In the genomic region with DNA sequence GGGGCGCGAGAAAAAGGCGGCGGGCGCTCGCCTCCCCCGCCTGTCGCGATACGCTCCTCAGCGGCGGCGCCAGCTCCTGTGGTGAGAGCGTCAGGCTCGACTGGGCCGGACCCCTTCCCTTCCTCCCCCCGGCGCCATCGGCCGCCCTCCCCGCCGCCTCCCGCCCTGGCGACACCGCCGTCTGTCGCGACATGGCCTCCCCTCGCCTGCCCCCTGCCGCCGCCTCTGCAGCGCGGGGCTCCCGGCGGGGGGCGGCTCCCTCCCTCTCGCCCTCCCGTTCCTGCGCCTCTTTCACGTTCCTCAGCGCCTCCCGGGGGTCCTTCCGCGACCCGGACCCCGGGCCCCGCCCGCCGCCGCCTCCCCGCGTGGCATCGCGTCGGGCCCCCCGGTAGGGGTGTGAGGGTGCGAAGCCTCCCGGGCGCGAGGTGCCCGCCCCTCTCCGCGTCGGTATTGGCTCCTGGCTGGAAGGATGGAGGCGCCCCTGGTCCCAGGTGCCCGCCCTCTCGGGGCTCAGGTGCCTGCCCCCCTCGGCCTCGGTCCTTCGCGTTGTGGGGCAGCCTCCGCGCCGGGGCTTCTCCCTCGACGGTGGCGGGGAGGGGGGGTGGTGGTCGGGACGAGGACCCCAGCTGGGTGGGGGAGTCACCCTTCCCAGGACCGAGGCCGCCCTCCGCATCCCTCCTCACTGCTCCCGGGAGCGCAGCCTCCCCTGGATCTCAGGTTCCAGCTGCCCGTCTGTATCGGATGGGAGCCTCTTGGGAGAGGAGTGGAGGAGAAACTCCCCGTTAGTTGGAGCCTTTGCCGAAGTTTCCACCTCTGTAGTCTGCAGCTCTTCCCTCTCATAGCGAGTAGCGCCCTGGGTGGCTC, we compare ENCODE assay signal across 6 cellular contexts. TPM values are rescaled to one million over a fixed set of nuclear protein-coding genes. Genes with fewer than 3 reads are reported as not detected.
DNase-seq lines count a peak whose midpoint lies in the region; ATAC-seq and TF ChIP-seq lines count a peak whose summit lies in the region.

No MANE protein-coding gene starts in this region.

- peaks cover 31% of the 10 kb centered on the region for H3K4me1 ChIP-seq in psoas muscle

- TF ChIP-seq CTCF in 22Rv1 (IDR thresholded peaks at IDR 0.05) (no peak), NB4 (IDR thresholded peaks at IDR 0.05; ENCODE audit: low read depth, low read length) (no peak), dorsolateral prefrontal cortex (IDR thresholded peaks at IDR 0.05 in 54 of 56, conservative IDR thresholded peaks at IDR 0.05 in 2 of 56; ENCODE audit: low read depth in 1 of 56, partially characterized antibody in 56 of 56) (peak in 3 of 56 donors; percentile 4 to 15 (median 11)), psoas muscle (IDR thresholded peaks at IDR 0.05) (peak; percentile 4)

- no peaks in the 10 kb centered on the region for H3K9me3 ChIP-seq in psoas muscle

- TF ChIP-seq POLR2A in NB4 (IDR thresholded peaks at IDR 0.05; ENCODE audit: extremely low read depth, insufficient read length), result no peak

- 1 to 4% (median 3%) methylated on average over 42 to 88 of the region's 90 CpGs for WGBS in psoas muscle, 3 donors

- H3K27ac ChIP-seq in 22Rv1 (peak overlapping the region; percentile 83), dorsolateral prefrontal cortex (peak overlapping the region in 57 of 59 donors; percentile 70 to 97 (median 92)), psoas muscle (peak overlapping the region; percentile 95)

- DNase-seq in NB4 (ENCODE audit: low read depth), result no peak
- peak in 1 of 10 donors; percentile 45 for DNase-seq in dorsolateral prefrontal cortex
- DNase-seq in psoas muscle, result peak in 1 of 2 donors; percentile 73
- no peak for DNase-seq in SK-N-DZ (ENCODE audit: low spot score)
- no peak for DNase-seq in UCSD-AML1 (lab: John Stamatoyannopoulos, UW; ENCODE audit: unreplicated experiment)

- no peak for ATAC-seq in psoas muscle

- H3K4me3 ChIP-seq in NB4 (ENCODE audit: low read depth, low read length), result peak overlapping the region; percentile 54
- peak overlapping the region; percentile 60 to 100 (median 97) for H3K4me3 ChIP-seq in dorsolateral prefrontal cortex
- peak overlapping the region; percentile 95 for H3K4me3 ChIP-seq in psoas muscle

- peaks cover 0 to 33% of the 10 kb centered on the region in 2 donors for H3K36me3 ChIP-seq in psoas muscle (ENCODE audit: insufficient read depth in 1 of 2, low read depth in 1 of 2)

- H3K27me3 ChIP-seq in dorsolateral prefrontal cortex (no peaks in the 10 kb centered on the region), psoas muscle (ENCODE audit: insufficient read depth in 3 of 3, low read length in 2 of 3) (no peaks in the 10 kb centered on the region)

- intact Hi-C loops in dorsolateral prefrontal cortex (cut with DNase I) (loop anchor here in 1 of 2 donors (1.0 to 2.0 kb wide), 3 partner anchors 21 to 36 kb away; a partner anchor contains a TSS), psoas muscle (cut with DNase I) (no loop called here)

RNA-seq across cellular contexts. Expression of a gene that starts 0.6 kb away (rescaled TPM):
- 10 to 100 TPM; 29.1 to 60.7 (median 39.7) TPM for total RNA-seq in dorsolateral prefrontal cortex
- total RNA-seq in psoas muscle, result 10 to 100 TPM; 19.4 to 28.4 (median 20.4) TPM
- 10 to 100 TPM; 14.1 to 16.1 (median 16.1) TPM for polyA plus RNA-seq in psoas muscle
- polyA plus RNA-seq in SK-N-DZ (2014; cell fraction: cytosol; rRNA removed), result 7.1 and 7.9 TPM in 2 replicates
- polyA plus RNA-seq in SK-N-DZ (2014; cell fraction: nucleus; rRNA removed), result 6.6 and 21.2 TPM in 2 replicates

RNA-seq across cellular contexts. Expression of a gene that starts 21.4 kb away (rescaled TPM):
- total RNA-seq in dorsolateral prefrontal cortex (1 to 10 TPM; 4.0 to 8.9 (median 6.2) TPM), psoas muscle (10 to 100 TPM in 1 of 4 donors, 1 to 10 TPM in 3; 5.8 to 10.2 (median 7.0) TPM)
- 10 to 100 TPM; 11.4 to 19.6 (median 12.1) TPM for polyA plus RNA-seq in psoas muscle
- 2.7 and 4.3 TPM in 2 replicates for polyA plus RNA-seq in SK-N-DZ (2014; cell fraction: cytosol; rRNA removed)
- 2.5 and 7.3 TPM in 2 replicates for polyA plus RNA-seq in SK-N-DZ (2014; cell fraction: nucleus; rRNA removed)

RNA-seq across cellular contexts. Expression of a gene that starts 22.6 kb away (rescaled TPM):
- total RNA-seq in dorsolateral prefrontal cortex, result 10 to 100 TPM; 38.2 to 60.7 (median 48.1) TPM
- 10 to 100 TPM; 32.3 to 41.6 (median 36.4) TPM for total RNA-seq in psoas muscle
- polyA plus RNA-seq in psoas muscle, result 10 to 100 TPM; 32.5 to 54.3 (median 52.9) TPM
- 52.1 and 68.2 TPM in 2 replicates for polyA plus RNA-seq in SK-N-DZ (2014; cell fraction: cytosol; rRNA removed)
- 74.3 and 84.2 TPM in 2 replicates for polyA plus RNA-seq in SK-N-DZ (2014; cell fraction: nucleus; rRNA removed)

RNA-seq across cellular contexts. Expression of a gene that starts 22.7 kb away (rescaled TPM):
- 10 to 100 TPM; 30.8 to 72.2 (median 49.8) TPM for total RNA-seq in dorsolateral prefrontal cortex
- total RNA-seq in psoas muscle, result 10 to 100 TPM; 11.0 to 22.9 (median 13.8) TPM
- 10 to 100 TPM; 23.7 to 38.3 (median 25.2) TPM for polyA plus RNA-seq in psoas muscle
- 6.9 and 9.3 TPM in 2 replicates for polyA plus RNA-seq in SK-N-DZ (2014; cell fraction: cytosol; rRNA removed)
- 4.1 and 6.0 TPM in 2 replicates for polyA plus RNA-seq in SK-N-DZ (2014; cell fraction: nucleus; rRNA removed)

RNA-seq across cellular contexts. Expression of a gene that starts 34.8 kb away (rescaled TPM):
- total RNA-seq in dorsolateral prefrontal cortex, result 1 to 10 TPM in 94 of 120 experiments, under 1 TPM in 21, not detected in 5; 0.40 to 8.8 (median 1.9) TPM
- 1 to 10 TPM in 1 of 4 donors, under 1 TPM in 2, not detected in 1; 0.55 to 2.5 (median 0.74) TPM for total RNA-seq in psoas muscle
- polyA plus RNA-seq in psoas muscle, result under 1 TPM; 0.64 to 0.70 (median 0.70) TPM
- not detected in 2 replicates for polyA plus RNA-seq in SK-N-DZ (2014; cell fraction: cytosol; rRNA removed)
- not detected in 2 replicates for polyA plus RNA-seq in SK-N-DZ (2014; cell fraction: nucleus; rRNA removed)
